16 cellular contexts compared by ENCODE assay signal in genomic region chr4:23083391-23083790, GRCh38.
"Had no signal": no experiment of that assay in that cellular context is flagged by ENCODE, and none has a peak within 500 bp of the region (broad histone marks: within the 10 kb centered on the region; RNA-seq: fewer than 3 reads in every experiment).

No MANE protein-coding gene starts in this region.

- DNase-seq: KBM-7, MV-4-11, NCI-H1048, NCI-H1105, NCI-H1417, NCI-H1436 treated with DMSO at 0.1 percent for 48 hours, NCI-H1694, NCI-H187 treated with DMSO at 0.1 percent for 48 hours, NCI-H2081, NCI-H2107, NCI-H2227 treated with DMSO at 0.1 percent for 48 hours, NCI-H524, NCI-H526 treated with DMSO at 0.1 percent for 48 hours, NCI-H748 treated with DMSO at 0.1 percent for 48 hours, SHP77, SK-N-SH had no signal
